Comparison of ENCODE assay signal across 31 cellular contexts in genomic region chr2:216363221-216363620, GRCh38. TPM values are rescaled to one million over a fixed set of nuclear protein-coding genes. Genes with fewer than 3 reads are reported as not detected.
"Had no signal": no experiment of that assay in that cellular context is flagged by ENCODE, and none has a peak within 500 bp of the region (broad histone marks: within the 10 kb centered on the region; RNA-seq: fewer than 3 reads in every experiment).

No MANE protein-coding gene starts in this region.

- H3K27me3 ChIP-seq: ascending aorta, ovary, right lobe of liver, testis had no signal

- H3K9me3 ChIP-seq: adrenal gland, ascending aorta, lower lobe of right lung, neutrophil, ovary, right lobe of liver, testis, transverse colon had no signal

- DNase-seq: activated CD4-positive, alpha-beta memory T cell treated with anti-CD3 and anti-CD28 coated beads for 36 hours; activated CD4-positive, alpha-beta T cell treated with anti-CD3 and anti-CD28 coated beads, Interleukin-2, amount 10 ng/mL, durations not matched to agents 24 days and 14 days; activated CD4-positive, CD25-positive, alpha-beta regulatory T cell treated with anti-CD3 and anti-CD28 coated beads, Interleukin-2, amount 50 U/mL, for 72 hours; activated CD8-positive, alpha-beta memory T cell treated with anti-CD3 and anti-CD28 coated beads, Interleukin-2, amount 50 U/mL, for 4 hours; activated effector memory CD4-positive, alpha-beta T cell treated with anti-CD3 and anti-CD28 coated beads, Interleukin-2, amount 50 U/mL, for 16 hours; activated naive CD4-positive, alpha-beta T cell treated with anti-CD3 and anti-CD28 coated beads for 36 hours; activated naive CD8-positive, alpha-beta T cell treated with anti-CD3 and anti-CD28 coated beads for 36 hours; activated T-cell treated with anti-CD3 and anti-CD28 coated beads, Interleukin-2, amount 50 U/mL, for 1 hour; adrenal gland; effector CD8-positive, alpha-beta T cell; erythroblast; hippocampal formation; lower lobe of right lung; nephron progenitor cell; ovary; right lobe of liver; stimulated activated CD4-positive, alpha-beta T cell treated with anti-CD3 and anti-CD28 coated beads, Interleukin-12 subunit alpha, Interleukin-12 subunit beta, amount 100 ng/mL, for 4 hours; stimulated activated CD4-positive, alpha-beta T cell treated with anti-CD3 and anti-CD28 coated beads, Interleukin-4, amount 100 ng/mL, for 1 hour; stimulated activated naive CD8-positive, alpha-beta T cell treated with anti-CD3 and anti-CD28 coated beads, Interleukin-15, Interleukin-2, amounts not matched to agents 100 U/mL and 50 U/mL, for 24 hours; T-helper 9 cell; testis; transverse colon had no signal

- H3K4me1 ChIP-seq: adrenal gland, ascending aorta, gastroesophageal sphincter, lower lobe of right lung, right lobe of liver, testis, transverse colon had no signal

- H3K4me3 ChIP-seq: adrenal gland, ascending aorta, gastroesophageal sphincter, lower lobe of right lung, ovary, right lobe of liver, testis, transverse colon had no signal

- FAIRE-seq: colon, endometrium had no signal

- H3K27ac ChIP-seq: adrenal gland, ascending aorta, gastroesophageal sphincter, lower lobe of right lung, neutrophil, ovary, right lobe of liver, testis, transverse colon had no signal

- H3K36me3 ChIP-seq: adrenal gland, ascending aorta, gastroesophageal sphincter, lower lobe of right lung, neutrophil, ovary, right lobe of liver, transverse colon had no signal

RNA-seq across cellular contexts. Expression of gene MARCHF4, which starts 9.1 kb away (rescaled TPM):
- total RNA-seq: activated CD4-positive, alpha-beta memory T cell treated with anti-CD3 and anti-CD28 coated beads for 36 hours; activated CD4-positive, alpha-beta T cell treated with anti-CD3 and anti-CD28 coated beads, Interleukin-2, amount 10 ng/mL, durations not matched to agents 24 days and 14 days; activated CD8-positive, alpha-beta memory T cell treated with anti-CD3 and anti-CD28 coated beads for 36 hours; activated naive CD4-positive, alpha-beta T cell treated with anti-CD3 and anti-CD28 coated beads for 36 hours; activated naive CD8-positive, alpha-beta T cell treated with anti-CD3 and anti-CD28 coated beads for 36 hours; activated T-helper 1 cell treated with anti-CD3 and anti-CD28 coated beads, Interleukin-12 subunit alpha, Interleukin-12 subunit beta, Interleukin-2, Interleukin-4 antibody, amounts not matched to agents 30 ng/mL and 10 ng/mL and 1 ng/mL, durations not matched to agents 14 hours and 24 hours and 36 hours; ascending aorta; gastroesophageal sphincter; mesenteric fat pad; right lobe of liver; skeletal muscle tissue had no signal
